Comparison of ENCODE assay signal across 25 cellular contexts in the genomic region with DNA sequence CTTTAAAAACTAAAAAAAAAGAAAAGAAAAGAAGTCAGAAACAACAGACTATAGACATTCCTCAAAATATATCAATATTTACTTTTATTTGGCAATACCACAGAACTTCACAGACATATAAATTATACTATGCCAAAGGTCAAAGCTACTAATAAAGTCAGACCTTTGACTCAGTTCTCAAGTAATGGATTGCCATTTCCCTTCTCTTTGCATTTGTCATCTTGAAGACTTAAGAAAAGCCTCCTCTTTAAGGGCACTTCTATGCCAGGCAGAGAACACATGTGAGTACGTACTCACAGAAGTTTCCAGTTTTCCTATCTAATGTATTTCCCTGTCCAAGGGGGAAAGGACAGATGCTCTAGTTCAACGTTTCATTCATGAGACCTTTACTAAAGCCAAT. TPM values are rescaled to one million over a fixed set of nuclear protein-coding genes. Genes with fewer than 3 reads are reported as not detected.
DNase-seq lines count a peak whose midpoint lies in the region; ATAC-seq and TF ChIP-seq lines count a peak whose summit lies in the region.
"Had no signal": no experiment of that assay in that cellular context is flagged by ENCODE, and none has a peak within 500 bp of the region (broad histone marks: within the 10 kb centered on the region; RNA-seq: fewer than 3 reads in every experiment).

No MANE protein-coding gene starts in this region.

- H3K36me3 ChIP-seq in PC-3 (ENCODE audit: low read depth, low read length) (peaks cover 35% of the 10 kb centered on the region), left ventricle myocardium inferior (peaks cover 44% of the 10 kb centered on the region)

- CTCF ChIA-PET in Calu3 (lab: Charles Lee) = no interaction called here
- CTCF ChIA-PET in PC-3 (lab: Charles Lee) = no interaction called here

- BruUV-seq in Calu3 (replicated peaks; lab: Mats Ljungman, UMichigan) = no TSS peak
- no TSS peak for BruUV-seq in PC-3 (replicated peaks; lab: Mats Ljungman, UMichigan)

- H3K36me3 Mint-ChIP-seq in Calu3 (ENCODE audit: insufficient read depth, unreplicated experiment) = peaks cover 9% of the 10 kb centered on the region
- peaks cover 26% of the 10 kb centered on the region for H3K36me3 Mint-ChIP-seq in memory B cell

- no peaks in the 10 kb centered on the region for H3K27me3 Mint-ChIP-seq in Calu3 (ENCODE audit: unreplicated experiment)
- no peaks in the 10 kb centered on the region for H3K27me3 Mint-ChIP-seq in memory B cell
- H3K27me3 Mint-ChIP-seq: activated CD8-positive, alpha-beta T cell treated with anti-CD3 and anti-CD28 coated beads for 36 hours had no signal

- POLR2A ChIA-PET in PC-3 (lab: Charles Lee; ENCODE audit: unreplicated experiment) = no interaction called here

- no peak overlapping the region for H3K27ac ChIP-seq in PC-3 (ENCODE audit: low read length)
- no peak overlapping the region for H3K27ac ChIP-seq in left ventricle myocardium inferior (replicated peaks)
- H3K27ac ChIP-seq: esophagus muscularis mucosa, transverse colon had no signal

- no peak overlapping the region for H3K9ac ChIP-seq in PC-3 (ENCODE audit: low read length)

- peak overlapping the region; percentile 11 for H3K4me2 ChIP-seq in PC-3 (ENCODE audit: low read length)

- no peaks in the 10 kb centered on the region for H3F3A ChIP-seq in PC-3 (ENCODE audit: low read length, unreplicated experiment)

- H3K4me1 ChIP-seq in PC-3 (ENCODE audit: insufficient read depth, low read length) (peaks cover 15% of the 10 kb centered on the region), left ventricle myocardium inferior (no peaks in the 10 kb centered on the region)
- H3K4me1 ChIP-seq: esophagus muscularis mucosa, Peyer's patch had no signal

- no peak for TF ChIP-seq CTCF in Calu3 (IDR thresholded peaks at IDR 0.05; ENCODE audit: unreplicated experiment)
- no peak for TF ChIP-seq CTCF in PC-3 (conservative IDR thresholded peaks at IDR 0.05; ENCODE audit: low read depth, low read length)
- no peak for TF ChIP-seq CTCF in left ventricle myocardium inferior (IDR thresholded peaks at IDR 0.05; ENCODE audit: borderline replicate concordance)

- no peaks in the 10 kb centered on the region for H3K9me3 ChIP-seq in PC-3 (ENCODE audit: low read length)
- H3K9me3 ChIP-seq in left ventricle myocardium inferior (replicated peaks) = no peaks in the 10 kb centered on the region
- H3K9me3 ChIP-seq: esophagus muscularis mucosa, Peyer's patch, transverse colon had no signal

- no peak overlapping the region for H3K4me3 Mint-ChIP-seq in Calu3 (ENCODE audit: low read depth, unreplicated experiment)
- H3K4me3 Mint-ChIP-seq in memory B cell = no peak overlapping the region
- H3K4me3 Mint-ChIP-seq: activated CD8-positive, alpha-beta T cell treated with anti-CD3 and anti-CD28 coated beads for 36 hours; CD8-positive, alpha-beta T cell; endodermal cell; neural crest cell had no signal

- H3K27me3 ChIP-seq in PC-3 (ENCODE audit: low read length) (no peaks in the 10 kb centered on the region), left ventricle myocardium inferior (ENCODE audit: low read depth) (no peaks in the 10 kb centered on the region)
- H3K27me3 ChIP-seq: esophagus muscularis mucosa, Peyer's patch, transverse colon had no signal

- H3K27ac Mint-ChIP-seq in Calu3 (ENCODE audit: unreplicated experiment) (peak overlapping the region; percentile 20), memory B cell (peak overlapping the region; percentile 96)
- H3K27ac Mint-ChIP-seq: CD8-positive, alpha-beta T cell had no signal

- H2AFZ ChIP-seq in PC-3 (ENCODE audit: low read length) = no peak overlapping the region

- intact Hi-C loops in Calu3 (cut with micrococcal nuclease; ENCODE audit: unreplicated experiment) (no loop called here), PC-3 (cut with micrococcal nuclease) (no loop called here), left ventricle myocardium inferior (cut with micrococcal nuclease) (no loop called here)

- ATAC-seq in GM18511 (IDR thresholded peaks at IDR 0.05; ENCODE audit: unreplicated experiment) (peak; percentile 11), PC-3 (peak; percentile 24; the same call in 1 of the 2 replicates), memory B cell (ENCODE audit: low read depth) (no peak)
- ATAC-seq: activated CD8-positive, alpha-beta T cell treated with anti-CD3 and anti-CD28 coated beads for 36 hours; CD8-positive, alpha-beta T cell; sciatic nerve had no signal

- peaks cover 16% of the 10 kb centered on the region; the same call in 1 of the 2 replicates for H4K20me1 ChIP-seq in PC-3 (ENCODE audit: low read length)

- peaks cover 18% of the 10 kb centered on the region for H3K4me1 Mint-ChIP-seq in Calu3 (ENCODE audit: low read depth, unreplicated experiment)
- peaks cover 34% of the 10 kb centered on the region for H3K4me1 Mint-ChIP-seq in memory B cell
- H3K4me1 Mint-ChIP-seq: endodermal cell, neural crest cell had no signal

- no peak for DNase-seq in Calu3
- DNase-seq in PC-3 = peak; percentile 10
- no peak for DNase-seq in memory B cell (ENCODE audit: low spot score in 2 of 2)
- no peak for DNase-seq in COLO829 (ENCODE audit: low spot score)
- no peak for DNase-seq in DMS 273 (lab: John Stamatoyannopoulos, UW; ENCODE audit: unreplicated experiment)
- no peak for DNase-seq in left ventricle myocardium inferior
- DNase-seq: activated CD4-positive, CD25-positive, alpha-beta regulatory T cell treated with anti-CD3 and anti-CD28 coated beads, Interleukin-2, amount 50 U/mL, for 72 hours; activated CD8-positive, alpha-beta T cell treated with anti-CD3 and anti-CD28 coated beads for 36 hours; activated naive CD4-positive, alpha-beta T cell treated with Interleukin-2 at 50 U/mL for 16 hours; CD8-positive, alpha-beta T cell; cortex of kidney; DMS53; endodermal cell; foreskin melanocyte; KG1; NCI-H1417 treated with DMSO at 0.1 percent for 48 hours; NCI-H510A; Peyer's patch; posterior cingulate gyrus; SIG-M5; transverse colon had no signal

- peaks cover 64% of the 10 kb centered on the region for H3K79me2 ChIP-seq in PC-3 (ENCODE audit: low read length)

- H3K9me2 ChIP-seq in PC-3 (replicated peaks; ENCODE audit: low read length) = no peaks in the 10 kb centered on the region

- H3K9me3 Mint-ChIP-seq in Calu3 (ENCODE audit: low read depth, unreplicated experiment) (no peaks in the 10 kb centered on the region), memory B cell (no peaks in the 10 kb centered on the region)
- H3K9me3 Mint-ChIP-seq: activated CD8-positive, alpha-beta T cell treated with anti-CD3 and anti-CD28 coated beads for 36 hours; CD8-positive, alpha-beta T cell; endodermal cell; neural crest cell had no signal

- H3K4me3 ChIP-seq in PC-3 (ENCODE audit: low read length) (no peak overlapping the region), left ventricle myocardium inferior (no peak overlapping the region)
- H3K4me3 ChIP-seq: esophagus muscularis mucosa, Peyer's patch, transverse colon had no signal

RNA-seq across cellular contexts. Expression of a gene that starts 37.6 kb away (rescaled TPM):
- total RNA-seq in Calu3 (2022) (43.6 and 47.1 TPM in 2 replicates), PC-3 (2014; rRNA removed) (55.9 and 57.3 TPM in 2 replicates), left ventricle myocardium inferior (32.6 TPM)
